Comparison of ENCODE assay signal across 20 cellular contexts in the genomic region with DNA sequence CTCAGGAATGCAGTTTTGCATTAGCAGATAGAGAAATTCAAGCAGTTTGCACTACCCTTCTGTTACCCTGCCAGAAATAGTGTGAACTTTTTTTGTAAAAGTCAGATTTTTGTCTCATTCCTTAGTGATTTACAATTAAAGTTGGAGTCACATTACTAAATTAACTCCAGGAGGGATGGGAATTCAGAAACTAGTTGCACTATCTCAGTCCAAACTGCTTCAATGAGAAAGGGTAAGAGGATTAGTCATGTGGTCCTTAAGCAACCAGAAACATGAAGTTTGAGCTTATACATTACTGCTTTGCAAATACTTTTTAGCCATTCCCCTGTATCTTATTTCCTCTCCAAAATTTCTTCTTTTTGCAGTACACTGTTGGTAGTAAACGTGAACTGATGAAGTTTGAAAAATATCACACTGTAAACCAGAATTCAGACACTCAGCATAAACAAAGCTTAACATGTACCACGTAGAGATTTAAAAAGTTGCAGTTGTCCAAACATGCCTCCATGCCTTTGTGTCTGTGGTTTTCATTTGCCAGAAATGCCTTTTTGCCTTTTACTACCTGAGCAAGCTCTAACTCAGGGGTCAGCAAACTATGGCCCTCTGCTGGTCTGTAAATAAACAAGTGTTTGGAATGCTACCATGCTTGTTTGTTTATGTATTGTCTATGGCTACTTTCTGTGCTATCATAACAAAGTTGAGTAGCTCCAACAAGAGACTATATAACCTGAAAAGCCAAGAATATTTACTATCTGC. TPM values are rescaled to one million over a fixed set of nuclear protein-coding genes. Genes with fewer than 3 reads are reported as not detected.
DNase-seq lines count a peak whose midpoint lies in the region; ATAC-seq and TF ChIP-seq lines count a peak whose summit lies in the region.
"Had no signal": no experiment of that assay in that cellular context is flagged by ENCODE, and none has a peak within 500 bp of the region (broad histone marks: within the 10 kb centered on the region; RNA-seq: fewer than 3 reads in every experiment).

No MANE protein-coding gene starts in this region.

- no TSS peak for BruUV-seq in IMR-90 (replicated peaks; lab: Mats Ljungman, UMichigan)

- H3K9ac ChIP-seq in IMR-90 (ENCODE audit: low read depth, low read length), result no peak overlapping the region
- no peak overlapping the region for H3K9ac ChIP-seq in endodermal cell (ENCODE audit: extremely low read depth, low read length, poor library complexity, severe bottlenecking)
- H3K9ac ChIP-seq in mesenchymal stem cell (ENCODE audit: low read length), result peak overlapping the region; percentile 6

- TF ChIP-seq RAD21 in IMR-90 (IDR thresholded peaks at IDR 0.05; ENCODE audit: low read length), result no peak

- no peak overlapping the region for H4K5ac ChIP-seq in IMR-90 (ENCODE audit: low read depth, low read length)

- H3K36me3 ChIP-seq in IMR-90 (ENCODE audit: control insufficient read depth, insufficient read depth, low read length), result peaks cover 28% of the 10 kb centered on the region
- H3K36me3 ChIP-seq in endodermal cell (ENCODE audit: control insufficient read depth, insufficient read depth, low read length), result peaks cover 90% of the 10 kb centered on the region
- H3K36me3 ChIP-seq in mesenchymal stem cell (ENCODE audit: control insufficient read depth in 1 of 2, insufficient read depth in 2 of 2, low read depth in 1 of 2, low read length in 2 of 2), result peaks cover 33 to 77% of the 10 kb centered on the region in 2 experiments
- H3K36me3 ChIP-seq in mucosa of descending colon (ENCODE audit: low read depth), result peaks cover 19% of the 10 kb centered on the region

- peak overlapping the region; percentile 80 for H3K4me2 ChIP-seq in IMR-90 (ENCODE audit: low read depth, low read length)
- no peak overlapping the region for H3K4me2 ChIP-seq in mesenchymal stem cell (ENCODE audit: low read length, poor library complexity, severe bottlenecking)

- no peak overlapping the region for H3K4me3 ChIP-seq in IMR-90 (ENCODE audit: insufficient read depth, low read depth, low read length)
- no peak overlapping the region for H3K4me3 ChIP-seq in endodermal cell (ENCODE audit: low read length)
- no peak overlapping the region for H3K4me3 ChIP-seq in mesenchymal stem cell (ENCODE audit: insufficient read depth in 1 of 2, low read depth in 1 of 2, low read length in 2 of 2)
- H3K4me3 ChIP-seq in mucosa of descending colon, result no peak overlapping the region
- H3K4me3 ChIP-seq: adrenal gland, gastroesophageal sphincter, psoas muscle, transverse colon had no signal

- H2BK20ac ChIP-seq in IMR-90 (ENCODE audit: low read depth, low read length), result no peak overlapping the region

- peaks cover 21% of the 10 kb centered on the region for H3K4me1 ChIP-seq in IMR-90 (ENCODE audit: control insufficient read depth, insufficient read depth, low read length)
- H3K4me1 ChIP-seq in endodermal cell (ENCODE audit: control insufficient read depth, insufficient read depth, low read length), result no peaks in the 10 kb centered on the region
- H3K4me1 ChIP-seq in mesenchymal stem cell (ENCODE audit: control insufficient read depth, insufficient read depth, low read depth, low read length), result no peaks in the 10 kb centered on the region
- no peaks in the 10 kb centered on the region for H3K4me1 ChIP-seq in mucosa of descending colon (ENCODE audit: low read depth)
- H3K4me1 ChIP-seq: adrenal gland, gastroesophageal sphincter, psoas muscle, transverse colon had no signal

- H2AK5ac ChIP-seq in IMR-90 (ENCODE audit: low read depth, low read length) (no peak overlapping the region; the same call in 1 of the 2 replicates), mesenchymal stem cell (ENCODE audit: low read length, severe bottlenecking) (no peak overlapping the region)

- ATAC-seq in IMR-90 (ENCODE audit: low read depth) (peak; percentile 77), mucosa of descending colon (no peak)
- ATAC-seq in activated T-cell treated with anti-CD3 and anti-CD28 coated beads, Interleukin-2, amount 50 U/mL, for 72 hours (replicated peaks in 1 of 2), result no peak
- ATAC-seq: activated T-cell treated with anti-CD3 and anti-CD28 coated beads, Interleukin-2, amount 50 U/mL, for 4 hours; gastroesophageal sphincter had no signal

- peaks cover 16% of the 10 kb centered on the region for H3K4me1 Mint-ChIP-seq in endodermal cell
- no peaks in the 10 kb centered on the region for H3K4me1 Mint-ChIP-seq in activated T-cell treated with anti-CD3 and anti-CD28 coated beads, Interleukin-2, amount 50 U/mL, for 72 hours (ENCODE audit: low read depth)

- peaks cover 64% of the 10 kb centered on the region for H3K36me3 Mint-ChIP-seq in endodermal cell (ENCODE audit: low read depth)
- peaks cover 8 to 20% of the 10 kb centered on the region in 2 donors for H3K36me3 Mint-ChIP-seq in activated T-cell treated with anti-CD3 and anti-CD28 coated beads, Interleukin-2, amount 50 U/mL, for 72 hours (ENCODE audit: insufficient read depth in 2 of 2)

- H3K9me1 ChIP-seq in IMR-90 (ENCODE audit: insufficient read depth, low read length), result peaks cover 13% of the 10 kb centered on the region

- POLR2A ChIA-PET in IMR-90 (lab: Charles Lee; ENCODE audit: unreplicated experiment), result no interaction called here

- H2BK5ac ChIP-seq in IMR-90 (ENCODE audit: low read depth, low read length, poor library complexity, severe bottlenecking) (peak overlapping the region; percentile 48), mesenchymal stem cell (ENCODE audit: low read depth, low read length, poor library complexity, severe bottlenecking) (no peak overlapping the region)

- H4K20me1 ChIP-seq in IMR-90 (ENCODE audit: insufficient read depth, low read length), result peaks cover 6% of the 10 kb centered on the region; the same call in 1 of the 2 replicates

- in situ Hi-C loops in IMR-90 (cut with MboI; ENCODE audit: low sequenced_read_pairs), result no loop called here

- H4K8ac ChIP-seq in IMR-90 (ENCODE audit: low read depth in 2 of 2, low read length in 2 of 2) (no peak overlapping the region), mesenchymal stem cell (ENCODE audit: low read length) (no peak overlapping the region)

- peak overlapping the region; percentile 55; the same call in 1 of the 2 replicates for H3K27ac ChIP-seq in IMR-90 (ENCODE audit: insufficient read depth, low read length)
- H3K27ac ChIP-seq in endodermal cell (ENCODE audit: low read depth, low read length), result no peak overlapping the region
- H3K27ac ChIP-seq in mesenchymal stem cell (ENCODE audit: low read length, poor library complexity, severe bottlenecking), result no peak overlapping the region
- H3K27ac ChIP-seq: adrenal gland, gastroesophageal sphincter, psoas muscle, transverse colon had no signal

- H2AK9ac ChIP-seq in IMR-90 (replicated peaks; ENCODE audit: low read depth, low read length, poor library complexity), result no peak overlapping the region

- CTCF ChIA-PET in IMR-90 (lab: Yijun Ruan, JAX), result interaction anchor here (0.8 to 1.1 kb wide), 3 partner anchors 12 to 46 kb away, joined by 3 to 11 read pairs (median 3); no protein-coding TSS in a partner anchor

- peak overlapping the region; percentile 28 for H3K27ac Mint-ChIP-seq in endodermal cell
- no peak overlapping the region for H3K27ac Mint-ChIP-seq in activated T-cell treated with anti-CD3 and anti-CD28 coated beads, Interleukin-2, amount 50 U/mL, for 72 hours
- H3K27ac Mint-ChIP-seq: dendritic cell treated with granulocyte-macrophage colony-stimulating factor and Interleukin-4, amounts not matched to agents 40 ng/mL and 50 ng/mL, for 4 days had no signal

- H3K18ac ChIP-seq in IMR-90 (ENCODE audit: low read depth, low read length), result peak overlapping the region; percentile 67
- no peak overlapping the region for H3K18ac ChIP-seq in mesenchymal stem cell (ENCODE audit: low read depth in 1 of 2, low read length in 2 of 2)

- H3K56ac ChIP-seq in IMR-90 (ENCODE audit: extremely low read depth, insufficient read depth, low read length), result no peak overlapping the region

- H3K23ac ChIP-seq in IMR-90 (ENCODE audit: low read depth, low read length) (no peak overlapping the region), mesenchymal stem cell (ENCODE audit: low read length in 2 of 2) (no peak overlapping the region)

- H2BK15ac ChIP-seq in IMR-90 (ENCODE audit: low read depth, low read length) (no peak overlapping the region), mesenchymal stem cell (ENCODE audit: low read depth, poor library complexity, severe bottlenecking) (no peak overlapping the region)

- TF ChIP-seq CTCF in IMR-90 (conservative IDR thresholded peaks at IDR 0.05; ENCODE audit: low read depth, low read length) (no peak), endodermal cell (conservative IDR thresholded peaks at IDR 0.05) (peak; percentile 68), mucosa of descending colon (IDR thresholded peaks at IDR 0.05) (no peak)

- dilution Hi-C loops in IMR-90 (cut with HindIII; ENCODE audit: low sequenced_read_pairs, unreplicated experiment), result no loop called here

- no peaks in the 10 kb centered on the region for H3K27me3 ChIP-seq in IMR-90 (ENCODE audit: control insufficient read depth, insufficient read depth, low read length)
- no peaks in the 10 kb centered on the region for H3K27me3 ChIP-seq in endodermal cell (ENCODE audit: control insufficient read depth, insufficient read depth, low read length, poor library complexity, severe bottlenecking)
- no peaks in the 10 kb centered on the region for H3K27me3 ChIP-seq in mesenchymal stem cell (ENCODE audit: control insufficient read depth in 1 of 2, insufficient read depth in 1 of 2, low read length in 2 of 2)
- H3K27me3 ChIP-seq: adrenal gland, gastroesophageal sphincter, transverse colon had no signal

- H3K14ac ChIP-seq in IMR-90 (replicated peaks; ENCODE audit: low read depth, low read length), result no peak overlapping the region
- no peak overlapping the region for H3K14ac ChIP-seq in mesenchymal stem cell (ENCODE audit: low read length in 2 of 2)

- intact Hi-C loops in IMR-90 (cut with micrococcal nuclease) (no loop called here), mucosa of descending colon (cut with DNase I, micrococcal nuclease) (no loop called here)

- DNase-seq in EH (ENCODE audit: low read depth) (peak; percentile 41), IMR-90 (peak; percentile 60), endodermal cell (no peak), mesenchymal stem cell (peak; percentile 35), mucosa of descending colon (no peak), activated gamma-delta T cell treated with Interleukin-2 at 50 U/mL for 16 hours (no peak), H4 (ENCODE audit: low spot score) (no peak)
- DNase-seq in activated T-cell treated with anti-CD3 and anti-CD28 coated beads, Interleukin-2, amount 50 U/mL, for 72 hours, result no peak
- DNase-seq: activated CD4-positive, alpha-beta T cell treated with anti-CD3 and anti-CD28 coated beads for 4 hours; activated T-cell treated with anti-CD3 and anti-CD28 coated beads, Interleukin-2, amount 50 U/mL, for 4 hours; adrenal gland; C1 segment of cervical spinal cord; GOT3; kidney; NCI-H1417; NCI-H510A; psoas muscle; transverse colon had no signal

- no peak for TF ChIP-seq POLR2A in IMR-90 (IDR thresholded peaks at IDR 0.05; ENCODE audit: low read depth, low read length)

- H2AFZ ChIP-seq in IMR-90 (replicated peaks; ENCODE audit: low read length, poor library complexity) (no peak overlapping the region), mesenchymal stem cell (ENCODE audit: low read depth, low read length) (no peak overlapping the region)

- no peak overlapping the region for H3K4ac ChIP-seq in IMR-90 (ENCODE audit: low read depth, low read length)
- no peak overlapping the region for H3K4ac ChIP-seq in mesenchymal stem cell (ENCODE audit: low read depth in 1 of 2, low read length in 2 of 2)

- H3K9me3 Mint-ChIP-seq in endodermal cell, result no peaks in the 10 kb centered on the region
- no peaks in the 10 kb centered on the region for H3K9me3 Mint-ChIP-seq in activated T-cell treated with anti-CD3 and anti-CD28 coated beads, Interleukin-2, amount 50 U/mL, for 72 hours
- H3K9me3 Mint-ChIP-seq: activated T-cell treated with anti-CD3 and anti-CD28 coated beads, Interleukin-2, amount 50 U/mL, for 4 hours; dendritic cell treated with granulocyte-macrophage colony-stimulating factor and Interleukin-4, amounts not matched to agents 40 ng/mL and 50 ng/mL, for 4 days had no signal

- H2BK120ac ChIP-seq in IMR-90 (ENCODE audit: low read depth, low read length) (no peak overlapping the region), mesenchymal stem cell (ENCODE audit: low read depth, low read length) (no peak overlapping the region)

- WGBS in IMR-90 (ENCODE audit: extremely low coverage in 2 of 2, insufficient read length in 1 of 2), 2 experiments, result no CpG with 5 or more reads among the region's 2 CpGs
- WGBS in endodermal cell (ENCODE audit: insufficient coverage in 1 of 2, insufficient read length in 1 of 2), 2 experiments, result 94 to 96% methylated on average over 2 of the region's 2 CpGs
- 81% methylated on average over 2 of the region's 2 CpGs for WGBS in mesenchymal stem cell

- H2BK12ac ChIP-seq in mesenchymal stem cell (ENCODE audit: low read length in 2 of 2), result no peak overlapping the region

- H4K91ac ChIP-seq in IMR-90 (ENCODE audit: insufficient read depth, low read depth, low read length) (no peak overlapping the region), mesenchymal stem cell (ENCODE audit: low read length) (no peak overlapping the region)

- no peaks in the 10 kb centered on the region for H3K27me3 Mint-ChIP-seq in endodermal cell (ENCODE audit: insufficient read depth)
- H3K27me3 Mint-ChIP-seq in activated T-cell treated with anti-CD3 and anti-CD28 coated beads, Interleukin-2, amount 50 U/mL, for 72 hours (ENCODE audit: low read depth), result no peaks in the 10 kb centered on the region
- H3K27me3 Mint-ChIP-seq: dendritic cell treated with granulocyte-macrophage colony-stimulating factor and Interleukin-4, amounts not matched to agents 40 ng/mL and 50 ng/mL, for 4 days had no signal

- H3K9me3 ChIP-seq in IMR-90 (ENCODE audit: control insufficient read depth, insufficient read depth, low read length) (no peaks in the 10 kb centered on the region), endodermal cell (ENCODE audit: control insufficient read depth, low read length) (no peaks in the 10 kb centered on the region), mesenchymal stem cell (ENCODE audit: control insufficient read depth, low read length) (no peaks in the 10 kb centered on the region), mucosa of descending colon (no peaks in the 10 kb centered on the region)
- H3K9me3 ChIP-seq: adrenal gland, gastroesophageal sphincter, psoas muscle, transverse colon had no signal

- H3K79me1 ChIP-seq in IMR-90 (ENCODE audit: low read depth in 1 of 2, low read length in 2 of 2) (peaks cover 21 to 32% of the 10 kb centered on the region in 2 experiments; a peak in 3 of 4 replicates), mesenchymal stem cell (replicated peaks; ENCODE audit: low read length, poor library complexity, severe bottlenecking) (peaks cover 21% of the 10 kb centered on the region)

- no peak overlapping the region for H3K4me3 Mint-ChIP-seq in endodermal cell
- no peak overlapping the region for H3K4me3 Mint-ChIP-seq in activated T-cell treated with anti-CD3 and anti-CD28 coated beads, Interleukin-2, amount 50 U/mL, for 72 hours
- H3K4me3 Mint-ChIP-seq: activated T-cell treated with anti-CD3 and anti-CD28 coated beads, Interleukin-2, amount 50 U/mL, for 4 hours; dendritic cell treated with granulocyte-macrophage colony-stimulating factor and Interleukin-4, amounts not matched to agents 40 ng/mL and 50 ng/mL, for 4 days had no signal

RNA-seq across cellular contexts. Expression of a gene that starts 49.7 kb away (rescaled TPM):
- total RNA-seq in IMR-90 (2012; rRNA removed) (1.1 and 1.3 TPM in 2 replicates), endodermal cell (10 to 100 TPM in 1 of 2 donors, 1 to 10 TPM in 1; 7.0 to 20.2 TPM), mucosa of descending colon (100 to 1,000 TPM in 2 of 3 donors, 10 to 100 TPM in 1; 65.9 to 155 (median 114) TPM)
- polyA plus RNA-seq in IMR-90 (2012; rRNA removed), result 6.8 and 7.4 TPM in 2 replicates
- polyA plus RNA-seq in IMR-90 (2012; cell fraction: cytosol; rRNA removed), result 4.7 and 5.8 TPM in 2 replicates
- polyA plus RNA-seq in IMR-90 (2012; cell fraction: nucleus; rRNA removed; ENCODE audit: low replicate concordance), result 19.6 and 42.6 TPM in 2 replicates
- 13.9 TPM for polyA plus RNA-seq in endodermal cell (2013, experiment 1 of 2)
- 12.8 TPM for polyA plus RNA-seq in endodermal cell (2013, experiment 2 of 2)
- polyA plus RNA-seq in mesenchymal stem cell (2013, experiment 1 of 2), result 44.3 TPM
- polyA plus RNA-seq in mesenchymal stem cell (2013, experiment 2 of 2), result 41.7 TPM
- 10 to 100 TPM in 1 of 2 donors, 1 to 10 TPM in 1; 9.9 to 10.2 TPM for total RNA-seq in activated T-cell treated with anti-CD3 and anti-CD28 coated beads, Interleukin-2, amount 50 U/mL, for 72 hours
- total RNA-seq in H4 (2014; rRNA removed; shearing (Covaris generic)), result 4.2 and 6.1 TPM in 2 replicates

Comparison
In these comparisons a context has a peak if more than half of its experiments do, and no peak if none do; other contexts are left out.
1. DNase-seq: peak in EH (single experiment), IMR-90 (single experiment) and mesenchymal stem cell (single experiment); none in endodermal cell (single experiment), activated T-cell treated with anti-CD3 and anti-CD28 coated beads, Interleukin-2, amount 50 U/mL, for 72 hours (0 of 2), mucosa of descending colon (0 of 3), activated gamma-delta T cell treated with Interleukin-2 at 50 U/mL for 16 hours (single experiment) and H4 (single experiment).